In the genomic region with DNA sequence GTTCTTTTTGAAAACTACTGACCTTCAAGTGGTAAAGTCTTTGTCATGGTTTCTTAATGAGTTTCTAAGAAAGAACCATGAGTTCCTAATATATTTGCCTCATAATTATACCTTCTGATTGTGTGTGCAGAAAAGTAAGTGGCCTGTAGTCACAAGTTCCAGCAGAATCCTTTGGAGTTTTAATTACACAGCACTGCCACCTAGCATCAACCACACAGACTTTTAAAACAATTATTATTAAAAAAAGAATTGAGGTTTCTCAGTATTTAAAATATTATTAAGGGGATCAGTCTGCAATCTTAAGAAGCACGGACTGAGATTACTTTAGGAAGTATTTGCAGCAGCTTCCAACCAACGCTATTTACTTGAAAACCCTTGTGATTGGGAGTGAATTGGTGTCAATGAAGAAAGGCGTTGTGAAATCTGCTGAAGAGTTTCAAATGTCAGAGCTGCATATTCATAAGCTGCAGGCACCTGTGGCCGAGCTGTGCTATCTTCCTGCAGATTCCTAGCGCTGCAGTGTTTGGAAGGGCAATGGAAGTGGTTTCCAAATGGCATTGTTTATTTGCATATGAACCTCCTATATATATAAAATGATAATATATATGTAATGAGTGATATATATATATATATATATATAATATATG, we compare ENCODE assay signal across 26 cellular contexts.
DNase-seq lines count a peak whose midpoint lies in the region; ATAC-seq and TF ChIP-seq lines count a peak whose summit lies in the region.
"Had no signal": no experiment of that assay in that cellular context is flagged by ENCODE, and none has a peak within 500 bp of the region (broad histone marks: within the 10 kb centered on the region; RNA-seq: fewer than 3 reads in every experiment).

No MANE protein-coding gene starts in this region.

- H3K18ac ChIP-seq in H9 (ENCODE audit: insufficient read length, low read depth, low read length) = no peak overlapping the region

- no peak overlapping the region for H3K14ac ChIP-seq in H9 (ENCODE audit: insufficient read depth, low read length)

- H2BK20ac ChIP-seq in H9 (ENCODE audit: low read depth, low read length, poor library complexity, severe bottlenecking) = no peak overlapping the region

- WGBS in H9 (ENCODE audit: extremely low coverage, insufficient read length, low lambda C conversion rate) = no CpG with 5 or more reads among the region's 5 CpGs

- no peaks in the 10 kb centered on the region; a peak in 1 of 7 replicates for H3K36me3 Mint-ChIP-seq in H9 (ENCODE audit: insufficient read depth in 1 of 3, low read depth in 3 of 3)
- no peaks in the 10 kb centered on the region for H3K36me3 Mint-ChIP-seq in CD4-positive, alpha-beta T cell (ENCODE audit: low read depth)
- H3K36me3 Mint-ChIP-seq: activated CD4-positive, alpha-beta memory T cell treated with anti-CD3 and anti-CD28 coated beads for 36 hours; immature natural killer cell; stimulated activated effector memory CD8-positive, alpha-beta T cell treated with anti-CD3 and anti-CD28 coated beads, Interleukin-12 subunit alpha, Interleukin-12 subunit beta, amount 100 ng/mL, for 72 hours had no signal

- no peaks in the 10 kb centered on the region for H3K79me2 ChIP-seq in H9 (ENCODE audit: insufficient read depth, low read length)

- H3K56ac ChIP-seq in H9 (ENCODE audit: insufficient read length, low read depth, low read length) = no peak overlapping the region

- H3K4me1 Mint-ChIP-seq in H9 = peaks cover 19 to 24% of the 10 kb centered on the region in 2 experiments
- no peaks in the 10 kb centered on the region for H3K4me1 Mint-ChIP-seq in CD4-positive, alpha-beta T cell (ENCODE audit: low read depth)
- H3K4me1 Mint-ChIP-seq: activated B cell treated with CpG ODN at 0.5 μM for 24 hours; immature natural killer cell; stimulated activated effector memory CD8-positive, alpha-beta T cell treated with anti-CD3 and anti-CD28 coated beads, Interleukin-12 subunit alpha, Interleukin-12 subunit beta, amount 100 ng/mL, for 72 hours had no signal

- no peak overlapping the region for H2BK12ac ChIP-seq in H9 (ENCODE audit: insufficient read length, low read depth, low read length)

- CTCF ChIA-PET in CD4-positive, alpha-beta T cell (lab: Charles Lee) = no interaction called here

- intact Hi-C loops in CD4-positive, alpha-beta T cell (cut with DNase I, micrococcal nuclease) = no loop called here
- intact Hi-C loops in posterior vena cava (cut with DNase I) = no loop called here

- no peak overlapping the region for H4K5ac ChIP-seq in H9 (ENCODE audit: insufficient read length, low read depth, low read length)

- no peak for ATAC-seq in CD4-positive, alpha-beta T cell (ENCODE audit: poor library complexity)
- no peak for ATAC-seq in left lobe of liver
- ATAC-seq: GM12878; lower lobe of right lung; Panc1; stimulated activated effector memory CD8-positive, alpha-beta T cell treated with anti-CD3 and anti-CD28 coated beads, Interleukin-12 subunit alpha, Interleukin-12 subunit beta, amount 100 ng/mL, for 72 hours had no signal

- no peak overlapping the region for H2BK5ac ChIP-seq in H9 (ENCODE audit: insufficient read length, low read length)

- H3K27ac ChIP-seq in 22Rv1 (no peak overlapping the region), H9 (ENCODE audit: insufficient read length, low read depth, low read length) (no peak overlapping the region)
- no peak overlapping the region for H3K27ac ChIP-seq in CD4-positive, alpha-beta T cell (ENCODE audit: low read depth, low read length)
- H3K27ac ChIP-seq: lower lobe of right lung, sigmoid colon, thoracic aorta had no signal

- H3K23ac ChIP-seq in H9 (ENCODE audit: insufficient read length, low read depth, low read length) = no peak overlapping the region

- no peaks in the 10 kb centered on the region for H3K27me3 ChIP-seq in H9 (ENCODE audit: insufficient read depth, low read length)
- H3K27me3 ChIP-seq in CD4-positive, alpha-beta T cell (ENCODE audit: control insufficient read depth, insufficient read depth, low read length) = no peaks in the 10 kb centered on the region
- H3K27me3 ChIP-seq: sigmoid colon had no signal

- H3T11ph ChIP-seq in H9 (ENCODE audit: low read length) = no peak overlapping the region

- no peaks in the 10 kb centered on the region for H4K20me1 ChIP-seq in H9 (ENCODE audit: control insufficient read depth, insufficient read depth, insufficient read length)

- H2BK120ac ChIP-seq in H9 (ENCODE audit: low read depth, low read length, poor library complexity, severe bottlenecking) = no peak overlapping the region

- no peaks in the 10 kb centered on the region for H3K27me3 Mint-ChIP-seq in H9 (ENCODE audit: low read depth)
- no peaks in the 10 kb centered on the region for H3K27me3 Mint-ChIP-seq in CD4-positive, alpha-beta T cell
- H3K27me3 Mint-ChIP-seq: activated B cell treated with CpG ODN at 0.5 μM for 24 hours; activated CD4-positive, alpha-beta memory T cell treated with anti-CD3 and anti-CD28 coated beads for 36 hours had no signal

- H3K9me3 ChIP-seq in H9 (ENCODE audit: control insufficient read depth, low read depth, low read length) = no peaks in the 10 kb centered on the region
- no peaks in the 10 kb centered on the region for H3K9me3 ChIP-seq in CD4-positive, alpha-beta T cell (ENCODE audit: control insufficient read depth, low read length)
- H3K9me3 ChIP-seq: lower lobe of right lung, sigmoid colon, thoracic aorta had no signal

- no peaks in the 10 kb centered on the region for H3K9me3 Mint-ChIP-seq in H9
- H3K9me3 Mint-ChIP-seq in CD4-positive, alpha-beta T cell = peaks cover 3% of the 10 kb centered on the region

- H2AK5ac ChIP-seq in H9 (ENCODE audit: insufficient read length, low read length) = no peak overlapping the region

- peak overlapping the region; percentile 72 for H2AFZ ChIP-seq in H9 (ENCODE audit: low read length)

- DNase-seq in H9 = no peak
- peak; percentile 38 for DNase-seq in astrocyte of the hippocampus (ENCODE audit: low read depth, low spot score)
- peak; percentile 10 for DNase-seq in left kidney (ENCODE audit: low read depth, low spot score)
- no peak for DNase-seq in stimulated activated CD4-positive, alpha-beta T cell treated with anti-CD3 and anti-CD28 coated beads, Interleukin-4, amount 100 ng/mL, for 4 hours
- DNase-seq in CD4-positive, alpha-beta T cell = no peak
- DNase-seq in left lobe of liver (ENCODE audit: low spot score) = no peak
- no peak for DNase-seq in posterior vena cava (ENCODE audit: low spot score)
- DNase-seq: activated B cell treated with CpG ODN at 0.5 μM for 24 hours; activated CD4-positive, alpha-beta memory T cell treated with anti-CD3 and anti-CD28 coated beads for 36 hours; activated naive CD4-positive, alpha-beta T cell treated with anti-CD3 and anti-CD28 coated beads, Interleukin-2, amount 50 U/mL, for 16 hours; activated T-cell treated with anti-CD3 and anti-CD28 coated beads, Interleukin-2, amount 50 U/mL, for 48 hours; aorta; DMS153; immature natural killer cell; IMR-90; lower lobe of right lung; MM.1S; NCI-H146; NCI-H2171 treated with DMSO at 0.1 percent for 48 hours; NCI-H748 treated with DMSO at 0.1 percent for 48 hours; sigmoid colon had no signal

- H3K4me1 ChIP-seq in H9 (ENCODE audit: insufficient read depth, low read length) = peaks cover 3% of the 10 kb centered on the region; the same call in 1 of the 2 replicates
- H3K4me1 ChIP-seq: lower lobe of right lung, sigmoid colon had no signal

- H3K4me2 ChIP-seq in H9 (ENCODE audit: insufficient read depth, insufficient read length, low read length) = no peak overlapping the region

- peak; percentile 29 for TF ChIP-seq CTCF in 22Rv1 (IDR thresholded peaks at IDR 0.05)
- no peak; the same call in 2 of the 3 replicates for TF ChIP-seq CTCF in H9 (conservative IDR thresholded peaks at IDR 0.05)
- TF ChIP-seq CTCF in CD4-positive, alpha-beta T cell (IDR thresholded peaks at IDR 0.05) = no peak

- no peak overlapping the region for H4K91ac ChIP-seq in H9 (ENCODE audit: insufficient read length, low read depth, low read length)

- H3K4ac ChIP-seq in H9 (ENCODE audit: low read depth, low read length) = no peak overlapping the region

- no peak overlapping the region for H2BK15ac ChIP-seq in H9 (ENCODE audit: low read depth, low read length)

- POLR2A ChIA-PET in CD4-positive, alpha-beta T cell (lab: Charles Lee) = no interaction called here

- no peak overlapping the region for H3K9ac ChIP-seq in H9 (ENCODE audit: extremely low read depth, insufficient read length, low read length)

- no peaks in the 10 kb centered on the region for H3K23me2 ChIP-seq in H9 (ENCODE audit: insufficient read length, low read depth, low read length, poor library complexity, severe bottlenecking)

- no peaks in the 10 kb centered on the region for H3K79me1 ChIP-seq in H9 (ENCODE audit: insufficient read depth, low read depth, low read length, poor library complexity, severe bottlenecking)

- no peak overlapping the region for H3K4me3 Mint-ChIP-seq in H9
- H3K4me3 Mint-ChIP-seq in CD4-positive, alpha-beta T cell = no peak overlapping the region
- H3K4me3 Mint-ChIP-seq: activated B cell treated with CpG ODN at 0.5 μM for 24 hours; activated CD4-positive, alpha-beta memory T cell treated with anti-CD3 and anti-CD28 coated beads for 36 hours; immature natural killer cell; stimulated activated effector memory CD8-positive, alpha-beta T cell treated with anti-CD3 and anti-CD28 coated beads, Interleukin-12 subunit alpha, Interleukin-12 subunit beta, amount 100 ng/mL, for 72 hours had no signal

- H4K8ac ChIP-seq in H9 (replicated peaks; ENCODE audit: insufficient read length, low read depth, low read length) = no peak overlapping the region

- H3K27ac Mint-ChIP-seq in H9 = no peak overlapping the region
- H3K27ac Mint-ChIP-seq in CD4-positive, alpha-beta T cell = no peak overlapping the region
- H3K27ac Mint-ChIP-seq: activated B cell treated with CpG ODN at 0.5 μM for 24 hours; activated CD4-positive, alpha-beta memory T cell treated with anti-CD3 and anti-CD28 coated beads for 36 hours; immature natural killer cell; stimulated activated effector memory CD8-positive, alpha-beta T cell treated with anti-CD3 and anti-CD28 coated beads, Interleukin-12 subunit alpha, Interleukin-12 subunit beta, amount 100 ng/mL, for 72 hours had no signal

Comparison
In these comparisons a context has a peak if more than half of its experiments do, and no peak if none do; other contexts are left out.
1. DNase-seq: peak in astrocyte of the hippocampus (single experiment) and left kidney (single experiment); none in H9 (single experiment), stimulated activated CD4-positive, alpha-beta T cell treated with anti-CD3 and anti-CD28 coated beads, Interleukin-4, amount 100 ng/mL, for 4 hours (0 of 2), CD4-positive, alpha-beta T cell (0 of 10), left lobe of liver (single experiment) and posterior vena cava (single experiment).